In genomic region chr15:100929641-100930042, GRCh38 we compare ENCODE assay signal across 16 cellular contexts. TPM values are rescaled to one million over a fixed set of nuclear protein-coding genes. Genes with fewer than 3 reads are reported as not detected.
DNase-seq lines count a peak whose midpoint lies in the region; ATAC-seq and TF ChIP-seq lines count a peak whose summit lies in the region.
"Had no signal": no experiment of that assay in that cellular context is flagged by ENCODE, and none has a peak within 500 bp of the region (broad histone marks: within the 10 kb centered on the region; RNA-seq: fewer than 3 reads in every experiment).

No MANE protein-coding gene starts in this region.

- H3K27ac ChIP-seq in angular gyrus (ENCODE audit: low read depth, low read length): peak overlapping the region; percentile 40
- H3K27ac ChIP-seq: 22Rv1, HL-60, SK-N-MC, thoracic aorta had no signal

- ATAC-seq in GM21737 (IDR thresholded peaks at IDR 0.05; ENCODE audit: unreplicated experiment): no peak

- peak; percentile 41 for DNase-seq in DMS 273 (lab: John Stamatoyannopoulos, UW; ENCODE audit: unreplicated experiment)
- DNase-seq in DMS 273 treated with DMSO at 0.1 percent for 48 hours (lab: John Stamatoyannopoulos, UW): no peak
- DNase-seq in renal cortical epithelial cell (ENCODE audit: low read depth): peak; percentile 19
- no peak for DNase-seq in C1 segment of cervical spinal cord (lab: John Stamatoyannopoulos, UW)
- DNase-seq in activated CD4-positive, alpha-beta T cell treated with anti-CD3 and anti-CD28 coated beads for 1 hour: no peak
- DNase-seq: activated CD8-positive, alpha-beta memory T cell treated with anti-CD3 and anti-CD28 coated beads for 24 hours; amygdala; nucleus accumbens; stimulated activated CD4-positive, alpha-beta T cell treated with anti-CD3 and anti-CD28 coated beads, Interleukin-4, amount 100 ng/mL, for 4 hours had no signal

- no peak for TF ChIP-seq RAD21 in Ishikawa (IDR thresholded peaks at IDR 0.05; ENCODE audit: low read depth)

- TF ChIP-seq EP300 in Ishikawa (IDR thresholded peaks at IDR 0.05; ENCODE audit: borderline replicate concordance): no peak; the same call in 1 of the 2 replicates

TF ChIP-seq in Ishikawa, 13 proteins besides CTCF, POLR2A, EP300 and RAD21:
- TF ChIP-seq TAF1 (IDR thresholded peaks at IDR 0.05; ENCODE audit: low read depth) (no peak), REST (IDR thresholded peaks at IDR 0.05; ENCODE audit: low read depth) (0 out of 2 replicates have a peak, but pooled peaks have one; percentile 6), EGR1 (IDR thresholded peaks at IDR 0.05) (no peak), NFIC (IDR thresholded peaks at IDR 0.05) (no peak), CEBPB (IDR thresholded peaks at IDR 0.05) (no peak)

RNA-seq across cellular contexts. Expression of gene LRRK1, which starts 10.5 kb away (rescaled TPM):
- total RNA-seq in renal cortical epithelial cell: 9.2 and 21.8 TPM in 2 replicates

RNA-seq across cellular contexts. Expression of gene ALDH1A3, which starts 50.0 kb away (rescaled TPM):
- 60.3 and 980 TPM in 2 replicates for total RNA-seq in renal cortical epithelial cell

Comparison
In these comparisons a context has a peak if more than half of its experiments do, and no peak if none do; other contexts are left out.
1. DNase-seq: peak in DMS 273 (single experiment) and renal cortical epithelial cell (single experiment); none in DMS 273 treated with DMSO at 0.1 percent for 48 hours (single experiment), C1 segment of cervical spinal cord (0 of 14) and activated CD4-positive, alpha-beta T cell treated with anti-CD3 and anti-CD28 coated beads for 1 hour (single experiment).